18 cellular contexts compared by ENCODE assay signal in the genomic region with DNA sequence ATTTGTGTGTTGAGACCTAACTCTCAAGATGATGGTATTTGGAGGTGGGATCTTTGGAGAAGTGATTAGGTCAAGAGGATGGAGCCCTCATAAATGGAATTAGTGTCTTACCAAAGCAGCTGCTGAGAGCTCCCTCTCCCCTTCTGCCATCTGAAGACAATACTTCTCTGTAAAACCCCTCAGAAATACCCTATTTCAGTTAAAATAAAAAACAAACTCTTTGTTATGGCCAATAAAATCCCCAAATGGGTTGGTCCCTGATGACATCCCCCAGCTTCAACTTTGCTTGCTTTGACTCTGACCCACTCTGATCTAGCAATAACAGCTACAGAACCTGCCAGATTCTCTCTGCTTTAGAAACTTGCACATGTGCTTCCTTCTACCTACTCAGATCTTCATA.
DNase-seq lines count a peak whose midpoint lies in the region; ATAC-seq, FAIRE-seq and TF ChIP-seq lines count a peak whose summit lies in the region.
"Had no signal": no experiment of that assay in that cellular context is flagged by ENCODE, and none has a peak within 500 bp of the region (broad histone marks: within the 10 kb centered on the region; RNA-seq: fewer than 3 reads in every experiment).

No MANE protein-coding gene starts in this region.

- SMC1A ChIA-PET in GM12878 (lab: Charles Lee; ENCODE audit: uncharacterized antibody, unreplicated experiment), result interaction anchor here (1.0 to 2.2 kb wide), 12 partner anchors 8 to 216 kb away, joined by 3 to 16 read pairs (median 5); no protein-coding TSS in a partner anchor

- peak overlapping the region; percentile 10; the same call in 1 of the 2 replicates for H2AFZ ChIP-seq in GM12878 (ENCODE audit: control insufficient read depth, low read depth, low read length)

- H3K27me3 ChIP-seq in GM12878 (replicated peaks in 1 of 2; ENCODE audit: control insufficient read depth in 2 of 2, insufficient read depth in 2 of 2, low read length in 1 of 2), result no peaks in the 10 kb centered on the region
- H3K27me3 ChIP-seq in left ventricle myocardium inferior (ENCODE audit: low read depth), result peaks cover 12% of the 10 kb centered on the region

- no peak for TF ChIP-seq RAD21 in GM12878 (IDR thresholded peaks at IDR 0.05; ENCODE audit: insufficient read depth, low read depth, low read length)

- ATAC-seq in GM18870 (IDR thresholded peaks at IDR 0.05; ENCODE audit: unreplicated experiment) (peak; percentile 35), GM21723 (IDR thresholded peaks at IDR 0.05; ENCODE audit: unreplicated experiment) (peak; percentile 25), HG03039 (IDR thresholded peaks at IDR 0.05; ENCODE audit: unreplicated experiment) (peak; percentile 39), GM12878 (peak; percentile 67)
- ATAC-seq: A549 had no signal

- no peak for FAIRE-seq in GM12878 (lab: Jason Lieb, UNC)
- FAIRE-seq: A549 had no signal

- TF ChIP-seq POLR2A in GM12878 (IDR thresholded peaks at IDR 0.05; ENCODE audit: low read depth, low read length), result no peak

- BruUV-seq in GM12878 (replicated peaks; lab: Mats Ljungman, UMichigan), result no TSS peak

- DNase-seq in GM12878 (ENCODE audit: low read depth, low spot score) (no peak), hippocampal formation (lab: John Stamatoyannopoulos, UW) (no peak), left ventricle myocardium inferior (no peak), DMS153 treated with DMSO at 0.1 percent for 48 hours (lab: John Stamatoyannopoulos, UW; ENCODE audit: unreplicated experiment) (no peak)
- no peak for DNase-seq in activated CD4-positive, alpha-beta T cell treated with anti-CD3 and anti-CD28 coated beads for 4 hours
- DNase-seq: AML-193, Caco-2, DMS53, H7, NCI-H1417, NCI-H2029, NCI-H510A treated with DMSO at 0.1 percent for 48 hours, SIG-M5, T-helper 2 cell had no signal

- H3K9ac ChIP-seq in GM12878 (ENCODE audit: control insufficient read depth, insufficient read depth, low read length), result no peak overlapping the region

- H3K27ac ChIP-seq in GM12878 (ENCODE audit: control insufficient read depth, insufficient read depth) (peak overlapping the region; percentile 48), left ventricle myocardium inferior (replicated peaks) (no peak overlapping the region)
- H3K27ac ChIP-seq: A549 had no signal

- in situ Hi-C loops in GM12878 (cut with MboI), result no loop called here

- H3K9me3 ChIP-seq in GM12878 (replicated peaks; ENCODE audit: control insufficient read depth, insufficient read depth, low read length), result no peaks in the 10 kb centered on the region
- H3K9me3 ChIP-seq in left ventricle myocardium inferior (replicated peaks), result no peaks in the 10 kb centered on the region
- H3K9me3 ChIP-seq: A549, Caco-2 had no signal

- no peaks in the 10 kb centered on the region for H4K20me1 ChIP-seq in GM12878 (ENCODE audit: control insufficient read depth, insufficient read depth)

- POLR2A ChIA-PET in GM12878 (lab: Charles Lee), result interaction anchor here (0.8 kb wide), 1 partner anchor 20 kb away, joined by 4 read pairs; no protein-coding TSS in a partner anchor

- CTCF ChIA-PET in GM12878 (lab: Yijun Ruan, JAX), result interaction anchor here (1.0 to 6.0 kb wide), 6 partner anchors 8 to 586 kb away, joined by 3 to 65 read pairs (median 8); no protein-coding TSS in a partner anchor

- H3K36me3 ChIP-seq in GM12878 (ENCODE audit: control insufficient read depth in 2 of 2, insufficient read depth in 2 of 2, low read length in 1 of 2) (no peaks in the 10 kb centered on the region), left ventricle myocardium inferior (no peaks in the 10 kb centered on the region)

- H3K4me3 ChIP-seq in GM12878 (no peak overlapping the region), left ventricle myocardium inferior (no peak overlapping the region)
- H3K4me3 ChIP-seq: A549 had no signal

- RAD21 ChIA-PET in GM12878 (lab: Charles Lee; ENCODE audit: unreplicated experiment), result interaction anchor here (0.7 to 4.2 kb wide), 11 partner anchors 41 to 451 kb away, joined by 3 to 35 read pairs (median 3); a partner anchor contains a TSS

- H3K79me2 ChIP-seq in GM12878 (ENCODE audit: control insufficient read depth, insufficient read depth, low read length), result no peaks in the 10 kb centered on the region

- H3K4me1 ChIP-seq in GM12878 (ENCODE audit: control insufficient read depth, insufficient read depth, low read length) (peaks cover 20% of the 10 kb centered on the region), left ventricle myocardium inferior (no peaks in the 10 kb centered on the region)
- H3K4me1 ChIP-seq: A549 had no signal

- no peak for TF ChIP-seq EP300 in GM12878 (IDR thresholded peaks at IDR 0.05; ENCODE audit: borderline replicate concordance in 1 of 2, control insufficient read depth in 1 of 2, low read depth in 2 of 2, low read length in 2 of 2)

- H3K4me2 ChIP-seq in GM12878 (ENCODE audit: control insufficient read depth, insufficient read depth), result no peak overlapping the region; the same call in 1 of the 2 replicates
- H3K4me2 ChIP-seq: A549 had no signal

- TF ChIP-seq CTCF in GM12878 (IDR thresholded peaks at IDR 0.05 in 2 of 3, conservative IDR thresholded peaks at IDR 0.05 in 1 of 3; ENCODE audit: control insufficient read depth in 2 of 3, extremely low read depth in 1 of 3, insufficient read depth in 1 of 3, low read depth in 3 of 3, low read length in 3 of 3) (no peak), left ventricle myocardium inferior (IDR thresholded peaks at IDR 0.05; ENCODE audit: borderline replicate concordance) (no peak)

- intact Hi-C loops in GM12878 (cut with micrococcal nuclease; ENCODE audit: unreplicated experiment), result loop anchor here (10.0 kb wide), 1 partner anchor 448 kb away; a partner anchor contains a TSS
- intact Hi-C loops in left ventricle myocardium inferior (cut with micrococcal nuclease), result no loop called here

TF ChIP-seq in GM12878, 131 proteins besides CTCF, POLR2A, EP300 and RAD21 (continues in another document):
- TF ChIP-seq JUNB (IDR thresholded peaks at IDR 0.05) (peak; percentile 31), DPF2 (IDR thresholded peaks at IDR 0.05) (no peak), SREBF2 (IDR thresholded peaks at IDR 0.05; ENCODE audit: low read length) (no peak), MTA3 (IDR thresholded peaks at IDR 0.05; ENCODE audit: borderline replicate concordance, low read length) (0 out of 2 replicates have a peak, but pooled peaks have one; percentile 16), SUZ12 (IDR thresholded peaks at IDR 0.05; ENCODE audit: unreplicated experiment) (no peak), FOXM1 (IDR thresholded peaks at IDR 0.05; ENCODE audit: low read depth, low read length) (0 out of 2 replicates have a peak, but pooled peaks have one; percentile 26), SPI1 (IDR thresholded peaks at IDR 0.05; ENCODE audit: borderline replicate concordance, insufficient read depth, low read depth, low read length) (no peak), RUNX3 (IDR thresholded peaks at IDR 0.05; ENCODE audit: low read length) (peak; percentile 29; the same call in 1 of the 2 replicates), TCF12 (IDR thresholded peaks at IDR 0.05; ENCODE audit: low read depth, low read length) (peak; percentile 41; the same call in 1 of the 2 replicates), RELA (IDR thresholded peaks at IDR 0.05; ENCODE audit: borderline replicate concordance, partially characterized antibody) (peak; percentile 20), CBX5 (IDR thresholded peaks at IDR 0.05; ENCODE audit: low read depth) (0 out of 2 replicates have a peak, but pooled peaks have one; percentile 67), RCOR1 (conservative IDR thresholded peaks at IDR 0.05; ENCODE audit: low read depth, low read length) (no peak), EZH2 (IDR thresholded peaks at IDR 0.05; ENCODE audit: borderline replicate concordance, control insufficient read depth, low read depth, low read length) (no peak), YY1 (IDR thresholded peaks at IDR 0.05; ENCODE audit: low read depth, low read length) (0 out of 2 replicates have a peak, but pooled peaks have one; percentile 18)
- TF ChIP-seq, protein P1, sequence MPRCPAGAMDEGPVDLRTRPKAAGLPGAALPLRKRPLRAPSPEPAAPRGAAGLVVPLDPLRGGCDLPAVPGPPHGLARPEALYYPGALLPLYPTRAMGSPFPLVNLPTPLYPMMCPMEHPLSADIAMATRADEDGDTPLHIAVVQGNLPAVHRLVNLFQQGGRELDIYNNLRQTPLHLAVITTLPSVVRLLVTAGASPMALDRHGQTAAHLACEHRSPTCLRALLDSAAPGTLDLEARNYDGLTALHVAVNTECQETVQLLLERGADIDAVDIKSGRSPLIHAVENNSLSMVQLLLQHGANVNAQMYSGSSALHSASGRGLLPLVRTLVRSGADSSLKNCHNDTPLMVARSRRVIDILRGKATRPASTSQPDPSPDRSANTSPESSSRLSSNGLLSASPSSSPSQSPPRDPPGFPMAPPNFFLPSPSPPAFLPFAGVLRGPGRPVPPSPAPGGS (IDR thresholded peaks at IDR 0.05; ENCODE audit: borderline replicate concordance, insufficient read depth, low read depth, low read length, poor library complexity, severe bottlenecking), result peak; percentile 31
- TF ChIP-seq, protein P2, sequence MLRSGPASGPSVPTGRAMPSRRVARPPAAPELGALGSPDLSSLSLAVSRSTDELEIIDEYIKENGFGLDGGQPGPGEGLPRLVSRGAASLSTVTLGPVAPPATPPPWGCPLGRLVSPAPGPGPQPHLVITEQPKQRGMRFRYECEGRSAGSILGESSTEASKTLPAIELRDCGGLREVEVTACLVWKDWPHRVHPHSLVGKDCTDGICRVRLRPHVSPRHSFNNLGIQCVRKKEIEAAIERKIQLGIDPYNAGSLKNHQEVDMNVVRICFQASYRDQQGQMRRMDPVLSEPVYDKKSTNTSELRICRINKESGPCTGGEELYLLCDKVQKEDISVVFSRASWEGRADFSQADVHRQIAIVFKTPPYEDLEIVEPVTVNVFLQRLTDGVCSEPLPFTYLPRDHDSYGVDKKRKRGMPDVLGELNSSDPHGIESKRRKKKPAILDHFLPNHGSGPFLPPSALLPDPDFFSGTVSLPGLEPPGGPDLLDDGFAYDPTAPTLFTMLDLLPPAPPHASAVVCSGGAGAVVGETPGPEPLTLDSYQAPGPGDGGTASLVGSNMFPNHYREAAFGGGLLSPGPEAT (IDR thresholded peaks at IDR 0.05; ENCODE audit: low read depth), result peak; percentile 58; the same call in 1 of the 2 replicates
- TF ChIP-seq, protein P3, sequence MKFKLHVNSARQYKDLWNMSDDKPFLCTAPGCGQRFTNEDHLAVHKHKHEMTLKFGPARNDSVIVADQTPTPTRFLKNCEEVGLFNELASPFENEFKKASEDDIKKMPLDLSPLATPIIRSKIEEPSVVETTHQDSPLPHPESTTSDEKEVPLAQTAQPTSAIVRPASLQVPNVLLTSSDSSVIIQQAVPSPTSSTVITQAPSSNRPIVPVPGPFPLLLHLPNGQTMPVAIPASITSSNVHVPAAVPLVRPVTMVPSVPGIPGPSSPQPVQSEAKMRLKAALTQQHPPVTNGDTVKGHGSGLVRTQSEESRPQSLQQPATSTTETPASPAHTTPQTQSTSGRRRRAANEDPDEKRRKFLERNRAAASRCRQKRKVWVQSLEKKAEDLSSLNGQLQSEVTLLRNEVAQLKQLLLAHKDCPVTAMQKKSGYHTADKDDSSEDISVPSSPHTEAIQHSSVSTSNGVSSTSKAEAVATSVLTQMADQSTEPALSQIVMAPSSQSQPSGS (IDR thresholded peaks at IDR 0.05; ENCODE audit: low read length), result peak; percentile 13; the same call in 1 of the 2 replicates
